Comparison of ENCODE assay signal across 21 cellular contexts in genomic region chr10:35074266-35074665, GRCh38. TPM values are rescaled to one million over a fixed set of nuclear protein-coding genes. Genes with fewer than 3 reads are reported as not detected.
DNase-seq lines count a peak whose midpoint lies in the region; ATAC-seq and TF ChIP-seq lines count a peak whose summit lies in the region.
"Had no signal": no experiment of that assay in that cellular context is flagged by ENCODE, and none has a peak within 500 bp of the region (broad histone marks: within the 10 kb centered on the region; RNA-seq: fewer than 3 reads in every experiment).

No MANE protein-coding gene starts in this region.

- H3K27me3 Mint-ChIP-seq in stimulated activated naive CD8-positive, alpha-beta T cell treated with anti-CD3 and anti-CD28 coated beads, Interleukin-15, amount 100 ng/mL, for 72 hours = no peaks in the 10 kb centered on the region
- H3K27me3 Mint-ChIP-seq in activated T-helper 17 cell treated with anti-CD3 and anti-CD28 coated beads, Interleukin-2, amount 50 U/mL, for 72 hours = no peaks in the 10 kb centered on the region
- H3K27me3 Mint-ChIP-seq: dendritic cell treated with granulocyte-macrophage colony-stimulating factor and Interleukin-4, amounts not matched to agents 40 ng/mL and 50 ng/mL, for 4 days had no signal

- H3K4me3 Mint-ChIP-seq in stimulated activated naive CD8-positive, alpha-beta T cell treated with anti-CD3 and anti-CD28 coated beads, Interleukin-15, amount 100 ng/mL, for 72 hours = no peak overlapping the region
- H3K4me3 Mint-ChIP-seq in activated T-helper 17 cell treated with anti-CD3 and anti-CD28 coated beads, Interleukin-2, amount 50 U/mL, for 72 hours = no peak overlapping the region
- H3K4me3 Mint-ChIP-seq: CD14-positive monocyte; dendritic cell treated with granulocyte-macrophage colony-stimulating factor and Interleukin-4, amounts not matched to agents 40 ng/mL and 50 ng/mL, for 4 days; immature natural killer cell had no signal

- H3K27ac Mint-ChIP-seq in stimulated activated naive CD8-positive, alpha-beta T cell treated with anti-CD3 and anti-CD28 coated beads, Interleukin-15, amount 100 ng/mL, for 72 hours = peak overlapping the region in 1 of 2 donors; percentile 63
- H3K27ac Mint-ChIP-seq in activated T-helper 17 cell treated with anti-CD3 and anti-CD28 coated beads, Interleukin-2, amount 50 U/mL, for 72 hours = peak overlapping the region; percentile 67
- H3K27ac Mint-ChIP-seq: dendritic cell treated with granulocyte-macrophage colony-stimulating factor and Interleukin-4, amounts not matched to agents 40 ng/mL and 50 ng/mL, for 4 days; immature natural killer cell had no signal

- H3K4me1 Mint-ChIP-seq in stimulated activated naive CD8-positive, alpha-beta T cell treated with anti-CD3 and anti-CD28 coated beads, Interleukin-15, amount 100 ng/mL, for 72 hours = peaks cover 8% of the 10 kb centered on the region
- H3K4me1 Mint-ChIP-seq in activated T-helper 17 cell treated with anti-CD3 and anti-CD28 coated beads, Interleukin-2, amount 50 U/mL, for 72 hours = peaks cover 15% of the 10 kb centered on the region

- no peaks in the 10 kb centered on the region for H3K9me3 Mint-ChIP-seq in stimulated activated naive CD8-positive, alpha-beta T cell treated with anti-CD3 and anti-CD28 coated beads, Interleukin-15, amount 100 ng/mL, for 72 hours
- no peaks in the 10 kb centered on the region for H3K9me3 Mint-ChIP-seq in activated T-helper 17 cell treated with anti-CD3 and anti-CD28 coated beads, Interleukin-2, amount 50 U/mL, for 72 hours
- H3K9me3 Mint-ChIP-seq: dendritic cell treated with granulocyte-macrophage colony-stimulating factor and Interleukin-4, amounts not matched to agents 40 ng/mL and 50 ng/mL, for 4 days; immature natural killer cell had no signal

- H3K36me3 Mint-ChIP-seq in activated T-helper 17 cell treated with anti-CD3 and anti-CD28 coated beads, Interleukin-2, amount 50 U/mL, for 72 hours (ENCODE audit: low read depth) = peaks cover 25% of the 10 kb centered on the region

- TF ChIP-seq CTCF in fibroblast of the aortic adventitia (IDR thresholded peaks at IDR 0.05; ENCODE audit: insufficient read depth, low read length) = no peak

- DNase-seq in stimulated activated naive CD8-positive, alpha-beta T cell treated with anti-CD3 and anti-CD28 coated beads, Interleukin-15, Interleukin-2, amounts not matched to agents 100 U/mL and 50 U/mL, for 24 hours = no peak
- no peak for DNase-seq in stimulated activated naive CD8-positive, alpha-beta T cell treated with anti-CD3 and anti-CD28 coated beads, Interleukin-15, amount 100 ng/mL, for 72 hours
- DNase-seq in fibroblast of the aortic adventitia (ENCODE audit: low read depth) (peak; percentile 10), HuH-7 (ENCODE audit: low spot score) (no peak), LoVo (ENCODE audit: low spot score) (no peak), GDM1 (lab: John Stamatoyannopoulos, UW) (no peak), NCI-H510A (lab: John Stamatoyannopoulos, UW) (no peak)
- DNase-seq: activated CD4-positive, CD25-positive, alpha-beta regulatory T cell; DMS 273 treated with DMSO at 0.1 percent for 48 hours; immature natural killer cell; KG1; lower lobe of right lung; NCI-H2029 treated with DMSO at 0.1 percent for 48 hours; NCI-H446 treated with DMSO at 0.1 percent for 48 hours; retina; testis had no signal

- H3K4me3 ChIP-seq in fibroblast of the aortic adventitia (ENCODE audit: low read depth, low read length) = no peak overlapping the region
- H3K4me3 ChIP-seq: GM12878, lower lobe of right lung, SK-N-MC, testis had no signal

- ATAC-seq in stimulated activated naive CD8-positive, alpha-beta T cell treated with anti-CD3 and anti-CD28 coated beads, Interleukin-15, Interleukin-2, amounts not matched to agents 100 U/mL and 50 U/mL, for 24 hours = peak; percentile 49
- ATAC-seq in stimulated activated naive CD8-positive, alpha-beta T cell treated with anti-CD3 and anti-CD28 coated beads, Interleukin-15, amount 100 ng/mL, for 72 hours = no peak
- no peak for ATAC-seq in activated T-helper 17 cell treated with anti-CD3 and anti-CD28 coated beads, Interleukin-2, amount 50 U/mL, for 72 hours (replicated peaks)
- ATAC-seq: GM12878, lower lobe of right lung had no signal

RNA-seq across cellular contexts. Expression of gene CUL2, which starts 15.9 kb away (rescaled TPM):
- total RNA-seq in activated T-helper 17 cell treated with anti-CD3 and anti-CD28 coated beads, Interleukin-2, amount 50 U/mL, for 72 hours = 10 to 100 TPM; 27.3 to 49.7 TPM
- 28.1 and 34.1 TPM in 2 replicates for total RNA-seq in fibroblast of the aortic adventitia (ENCODE audit: low replicate concordance)

RNA-seq across cellular contexts. Expression of gene CREM, which starts 52.4 kb away (rescaled TPM):
- 100 to 1,000 TPM; 126 to 150 TPM for total RNA-seq in activated T-helper 17 cell treated with anti-CD3 and anti-CD28 coated beads, Interleukin-2, amount 50 U/mL, for 72 hours
- 10.1 and 27.2 TPM in 2 replicates for total RNA-seq in fibroblast of the aortic adventitia (ENCODE audit: low replicate concordance)
